Comparison of ENCODE assay signal across 8 cellular contexts in genomic region chr17:32876414-32877163, GRCh38. TPM values are rescaled to one million over a fixed set of nuclear protein-coding genes. Genes with fewer than 3 reads are reported as not detected.
DNase-seq lines count a peak whose midpoint lies in the region; ATAC-seq, FAIRE-seq and TF ChIP-seq lines count a peak whose summit lies in the region.

Gene MYO1D, minus strand, starts transcription at chr17:32877124. Its CDS starts 252 bp downstream, at chr17:32876872.

- TF ChIP-seq CTCF in retinal pigment epithelial cell (conservative IDR thresholded peaks at IDR 0.05; ENCODE audit: low read depth, low read length), result peak; percentile 51

- POLR2A ChIA-PET in activated naive CD8-positive, alpha-beta T cell treated with anti-CD3 and anti-CD28 coated beads, Interleukin-2, amount 10 ng/mL, durations not matched to agents 7 days and 5 days (lab: Charles Lee), result interaction anchor here (1.0 to 1.1 kb wide), 2 partner anchors 39 to 414 kb away, joined by 3 to 4 read pairs; no protein-coding TSS in a partner anchor

- no peaks in the 10 kb centered on the region for H3K9me3 Mint-ChIP-seq in activated naive CD8-positive, alpha-beta T cell treated with anti-CD3 and anti-CD28 coated beads, Interleukin-2, amount 10 ng/mL, durations not matched to agents 7 days and 5 days

- under 1% methylated on average over 101 of the region's 101 CpGs for WGBS in right cardiac atrium
- whole genome bisulfite sequencing in aorta, 2 donors, result 1% methylated on average over 62 to 101 of the region's 101 CpGs

- H3K27me3 ChIP-seq in BLaER1, result peaks cover 8% of the 10 kb centered on the region
- no peaks in the 10 kb centered on the region for H3K27me3 ChIP-seq in right cardiac atrium (ENCODE audit: control insufficient read depth, insufficient read depth)
- H3K27me3 ChIP-seq in aorta (ENCODE audit: control insufficient read depth in 1 of 2, insufficient read depth in 2 of 2, low read length in 1 of 2), result no peaks in the 10 kb centered on the region

- intact Hi-C loops in right cardiac atrium (cut with DNase I) (loop anchor here (2.0 to 10.0 kb wide), 3 partner anchors 48 to 94 kb away; partner anchors contain the start of gene TMEM98 (in 1 of the 4)), aorta (cut with DNase I) (loop anchor here (2.0 to 5.0 kb wide), 3 partner anchors 59 to 94 kb away; no protein-coding TSS in a partner anchor)

- H3K9me3 ChIP-seq in BLaER1 (no peaks in the 10 kb centered on the region), right cardiac atrium (ENCODE audit: control insufficient read depth, low read length) (no peaks in the 10 kb centered on the region), aorta (ENCODE audit: control insufficient read depth, low read length) (no peaks in the 10 kb centered on the region)

- H3K9ac ChIP-seq in BLaER1, result peak within 1 kb of the TSS; percentile 78

- H3K27ac ChIP-seq in BLaER1 (peak within 1 kb of the TSS; percentile 71), right cardiac atrium (ENCODE audit: low read length) (peak within 1 kb of the TSS; percentile 80), aorta (ENCODE audit: low read depth in 1 of 2, low read length in 2 of 2) (peak within 1 kb of the TSS; percentile 71 to 96)

- no peaks in the 10 kb centered on the region for H3K36me3 Mint-ChIP-seq in activated naive CD8-positive, alpha-beta T cell treated with anti-CD3 and anti-CD28 coated beads, Interleukin-2, amount 10 ng/mL, durations not matched to agents 7 days and 5 days

- FAIRE-seq in GM19239 (lab: Jason Lieb, UNC), result peak; percentile 74

- in situ Hi-C loops in SK-MEL-5 (cut with HindIII; ENCODE audit: low pct_unique_long_range_greater_than_20kb, low sequenced_read_pairs), result no loop called here

- peaks cover 12% of the 10 kb centered on the region for H3K4me1 Mint-ChIP-seq in activated naive CD8-positive, alpha-beta T cell treated with anti-CD3 and anti-CD28 coated beads, Interleukin-2, amount 10 ng/mL, durations not matched to agents 7 days and 5 days

- peaks cover 17% of the 10 kb centered on the region for H4K20me1 ChIP-seq in BLaER1

- H3K4me3 ChIP-seq in BLaER1, result peak within 1 kb of the TSS; percentile 92
- peak within 1 kb of the TSS; percentile 91 for H3K4me3 ChIP-seq in right cardiac atrium (ENCODE audit: low read length)
- peak within 1 kb of the TSS; percentile 65 for H3K4me3 ChIP-seq in retinal pigment epithelial cell (ENCODE audit: low read length)
- peak within 1 kb of the TSS; percentile 74 to 97 for H3K4me3 ChIP-seq in aorta (ENCODE audit: low read length in 2 of 2)

- H3K27ac Mint-ChIP-seq in activated naive CD8-positive, alpha-beta T cell treated with anti-CD3 and anti-CD28 coated beads, Interleukin-2, amount 10 ng/mL, durations not matched to agents 7 days and 5 days, result peak within 1 kb of the TSS; percentile 59

- peaks cover 18% of the 10 kb centered on the region for H3K27me3 Mint-ChIP-seq in activated naive CD8-positive, alpha-beta T cell treated with anti-CD3 and anti-CD28 coated beads, Interleukin-2, amount 10 ng/mL, durations not matched to agents 7 days and 5 days

- H3K4me1 ChIP-seq in BLaER1, result peaks cover 31% of the 10 kb centered on the region
- H3K4me1 ChIP-seq in right cardiac atrium (ENCODE audit: control insufficient read depth, insufficient read depth, low read length), result no peaks in the 10 kb centered on the region
- H3K4me1 ChIP-seq in aorta (ENCODE audit: control insufficient read depth in 1 of 2, insufficient read depth in 2 of 2, low read length in 2 of 2), result peaks cover 0 to 2% of the 10 kb centered on the region in 2 donors

- ATAC-seq in HG03442 (IDR thresholded peaks at IDR 0.05; ENCODE audit: unreplicated experiment), result peak; percentile 49
- ATAC-seq in activated naive CD8-positive, alpha-beta T cell treated with anti-CD3 and anti-CD28 coated beads, Interleukin-2, amount 10 ng/mL, durations not matched to agents 7 days and 5 days (ENCODE audit: low read depth), result peak; percentile 51
- ATAC-seq in right cardiac atrium, result peak; percentile 48 to 50
- ATAC-seq in aorta (ENCODE audit: low FRiP score), result peak; percentile 62

- DNase-seq in GM19239 (ENCODE audit: insufficient read length, low spot score) (peak; percentile 62), SK-MEL-5 (ENCODE audit: low read depth, low spot score) (peak; percentile 14), right cardiac atrium (peak; percentile 44 to 81 (median 75)), retinal pigment epithelial cell (ENCODE audit: low read depth) (no peak), aorta (peak; percentile 72 to 88)
- DNase-seq in activated naive CD8-positive, alpha-beta T cell treated with anti-CD3 and anti-CD28 coated beads, Interleukin-2, amount 10 ng/mL, durations not matched to agents 7 days and 5 days, result peak; percentile 79

- H3K4me2 ChIP-seq in BLaER1, result peak within 1 kb of the TSS; percentile 96

- H3K4me3 Mint-ChIP-seq in activated naive CD8-positive, alpha-beta T cell treated with anti-CD3 and anti-CD28 coated beads, Interleukin-2, amount 10 ng/mL, durations not matched to agents 7 days and 5 days, result peak within 1 kb of the TSS; percentile 90

- H3K36me3 ChIP-seq in BLaER1, result no peaks in the 10 kb centered on the region
- no peaks in the 10 kb centered on the region for H3K36me3 ChIP-seq in aorta (ENCODE audit: control insufficient read depth in 1 of 2, insufficient read depth in 2 of 2, low read length in 1 of 2)

RNA-seq across cellular contexts. Expression of gene MYO1D, which starts in this region (rescaled TPM):
- 44.5 and 53.0 TPM in 2 replicates for total RNA-seq in SK-MEL-5 (2014; rRNA removed; shearing (Covaris generic))
- 57.1 and 76.9 TPM in 2 replicates for polyA plus RNA-seq in SK-MEL-5 (2015; cell fraction: cytosol; rRNA removed)
- 24.8 and 31.3 TPM in 2 replicates for polyA plus RNA-seq in SK-MEL-5 (2015; cell fraction: nucleus; rRNA removed)
- total RNA-seq in activated naive CD8-positive, alpha-beta T cell treated with anti-CD3 and anti-CD28 coated beads, Interleukin-2, amount 10 ng/mL, durations not matched to agents 7 days and 5 days, result 1 to 10 TPM; 5.5 to 9.0 TPM
- total RNA-seq in right cardiac atrium, result 10 to 100 TPM in 3 of 4 donors, 1 to 10 TPM in 1; 9.8 to 17.0 (median 10.4) TPM
- 5.8 TPM for polyA plus RNA-seq in right cardiac atrium
- 100 to 1,000 TPM; 222 to 358 TPM for total RNA-seq in aorta
- polyA plus RNA-seq in aorta, result 100 to 1,000 TPM in 1 of 2 donors, 10 to 100 TPM in 1; 62.5 to 106 TPM
